9 cellular contexts compared by ENCODE assay signal in genomic region chr12:121800694-121801600, GRCh38. TPM values are rescaled to one million over a fixed set of nuclear protein-coding genes. Genes with fewer than 3 reads are reported as not detected.
DNase-seq lines count a peak whose midpoint lies in the region; ATAC-seq and TF ChIP-seq lines count a peak whose summit lies in the region.
"Had no signal": no experiment of that assay in that cellular context is flagged by ENCODE, and none has a peak within 500 bp of the region (broad histone marks: within the 10 kb centered on the region; RNA-seq: fewer than 3 reads in every experiment).

No MANE protein-coding gene starts in this region.

- no peaks in the 10 kb centered on the region for H3K36me3 ChIP-seq in neural progenitor cell

- H3K4me1 ChIP-seq in neural progenitor cell: peaks cover 29% of the 10 kb centered on the region

- H3K9ac ChIP-seq in neural progenitor cell: peak overlapping the region; percentile 84

- H3K36me3 Mint-ChIP-seq in activated naive CD4-positive, alpha-beta T cell treated with anti-CD3 and anti-CD28 coated beads, Interleukin-2, amount 50 U/mL, for 24 hours: no peaks in the 10 kb centered on the region
- peaks cover 15% of the 10 kb centered on the region for H3K36me3 Mint-ChIP-seq in neural progenitor cell

- peak overlapping the region; percentile 99 for H3K27ac Mint-ChIP-seq in activated naive CD4-positive, alpha-beta T cell treated with anti-CD3 and anti-CD28 coated beads, Interleukin-2, amount 50 U/mL, for 24 hours
- peak overlapping the region; percentile 100 for H3K27ac Mint-ChIP-seq in neural progenitor cell

- peaks cover 31% of the 10 kb centered on the region for H3K4me1 Mint-ChIP-seq in activated naive CD4-positive, alpha-beta T cell treated with anti-CD3 and anti-CD28 coated beads, Interleukin-2, amount 50 U/mL, for 24 hours
- H3K4me1 Mint-ChIP-seq in neural progenitor cell: peaks cover 34% of the 10 kb centered on the region

- peak overlapping the region; percentile 96 for H3K27ac ChIP-seq in neural progenitor cell

- H3K4me3 ChIP-seq in neural progenitor cell: peak overlapping the region; percentile 84

- H3K4me2 ChIP-seq in neural progenitor cell: peak overlapping the region; percentile 99

- peak overlapping the region; percentile 93 for H3K4me3 Mint-ChIP-seq in activated naive CD4-positive, alpha-beta T cell treated with anti-CD3 and anti-CD28 coated beads, Interleukin-2, amount 50 U/mL, for 24 hours
- H3K4me3 Mint-ChIP-seq in neural progenitor cell: peak overlapping the region; percentile 92

- TF ChIP-seq CTCF in neural progenitor cell (IDR thresholded peaks at IDR 0.05): no peak

- H3K27me3 Mint-ChIP-seq in activated naive CD4-positive, alpha-beta T cell treated with anti-CD3 and anti-CD28 coated beads, Interleukin-2, amount 50 U/mL, for 24 hours: no peaks in the 10 kb centered on the region
- H3K27me3 Mint-ChIP-seq in neural progenitor cell (ENCODE audit: insufficient read depth, low read depth): peaks cover 14% of the 10 kb centered on the region

- H3F3A ChIP-seq in neural progenitor cell (ENCODE audit: low read depth): peaks cover 72% of the 10 kb centered on the region

- no peaks in the 10 kb centered on the region for H3K9me3 ChIP-seq in neural progenitor cell (ENCODE audit: low read depth)

- no peaks in the 10 kb centered on the region for H3K27me3 ChIP-seq in neural progenitor cell

- H4K20me1 ChIP-seq in neural progenitor cell (ENCODE audit: low read depth): peaks cover 54% of the 10 kb centered on the region

- no peak overlapping the region for H2AFZ ChIP-seq in neural progenitor cell (replicated peaks)

- no peaks in the 10 kb centered on the region for H3K9me3 Mint-ChIP-seq in activated naive CD4-positive, alpha-beta T cell treated with anti-CD3 and anti-CD28 coated beads, Interleukin-2, amount 50 U/mL, for 24 hours
- H3K9me3 Mint-ChIP-seq in neural progenitor cell: no peaks in the 10 kb centered on the region

- H3K79me2 ChIP-seq in neural progenitor cell (ENCODE audit: low read depth): peaks cover 89% of the 10 kb centered on the region

- DNase-seq in COLO668 (lab: John Stamatoyannopoulos, UW; ENCODE audit: unreplicated experiment): peak; percentile 80
- peak; percentile 71 for DNase-seq in RPMI8226
- DNase-seq in germinal center (ENCODE audit: low spot score): peak; percentile 52
- peak; percentile 89 for DNase-seq in neural progenitor cell (ENCODE audit: low spot score)
- DNase-seq in SK-N-DZ (ENCODE audit: low spot score): no peak

- ATAC-seq in HG02885 (IDR thresholded peaks at IDR 0.05; ENCODE audit: poor library complexity, unreplicated experiment) (peak; percentile 1), HG03520 (IDR thresholded peaks at IDR 0.05; ENCODE audit: unreplicated experiment) (no peak)

RNA-seq across cellular contexts. Expression of gene SETD1B, which starts 2.9 kb away (rescaled TPM):
- total RNA-seq in neural progenitor cell (ENCODE audit: low replicate concordance): 1.8 and 4.4 TPM in 2 replicates
- 3.3 and 4.6 TPM in 2 replicates for polyA plus RNA-seq in SK-N-DZ (2014; cell fraction: cytosol; rRNA removed)
- polyA plus RNA-seq in SK-N-DZ (2014; cell fraction: nucleus; rRNA removed): 3.4 and 6.6 TPM in 2 replicates

RNA-seq across cellular contexts. Expression of gene RHOF, which starts 7.5 kb away (rescaled TPM):
- total RNA-seq in neural progenitor cell (ENCODE audit: low replicate concordance): 20.1 and 30.8 TPM in 2 replicates
- 0.90 and 3.7 TPM in 2 replicates for polyA plus RNA-seq in SK-N-DZ (2014; cell fraction: cytosol; rRNA removed)
- 57.6 and 75.5 TPM in 2 replicates for polyA plus RNA-seq in SK-N-DZ (2014; cell fraction: nucleus; rRNA removed)

RNA-seq across cellular contexts. Expression of gene HPD, which starts 57.7 kb away (rescaled TPM):
- total RNA-seq in neural progenitor cell (ENCODE audit: low replicate concordance): not detected in 2 replicates
- not detected in 2 replicates for polyA plus RNA-seq in SK-N-DZ (2014; cell fraction: cytosol; rRNA removed)
- not detected in 2 replicates for polyA plus RNA-seq in SK-N-DZ (2014; cell fraction: nucleus; rRNA removed)
- total RNA-seq: T-helper 1 cell treated with Interleukin-12 subunit alpha and Interleukin-12 subunit beta and Interleukin-4 antibody, amounts not matched to agents 30 ng/mL and 1 ng/mL, for 36 hours had no signal
